24 cellular contexts compared by ENCODE assay signal in the genomic region with DNA sequence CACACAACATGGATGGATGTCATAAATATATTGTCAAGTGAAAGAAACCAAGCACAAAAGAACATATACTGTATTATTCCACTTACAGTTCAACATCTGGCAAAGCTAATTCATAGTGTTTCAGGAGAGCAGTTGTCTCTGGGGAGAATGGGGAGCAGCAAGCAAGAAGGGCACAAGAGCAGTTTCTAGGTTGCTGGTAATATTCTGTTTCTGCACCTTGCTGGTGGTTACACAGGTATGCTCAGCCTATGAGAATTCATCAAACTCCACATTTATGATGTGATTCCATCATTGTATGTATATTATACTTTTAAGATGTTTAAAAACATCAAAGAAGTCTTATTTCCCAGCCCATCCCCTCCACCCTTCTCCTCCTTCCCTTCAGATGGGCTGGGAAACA.
"Had no signal": no experiment of that assay in that cellular context is flagged by ENCODE, and none has a peak within 500 bp of the region (broad histone marks: within the 10 kb centered on the region; RNA-seq: fewer than 3 reads in every experiment).

No MANE protein-coding gene starts in this region.

- H3K4me1 Mint-ChIP-seq: mesothelial cell of epicardium; naive B cell; neural progenitor cell; stimulated activated naive B cell treated with anti-CD40 and anti-IgM and Interleukin-4, amounts not matched to agents 10 μg/mL and 1 μg/mL and 100 μg/mL, for 72 hours had no signal

- DNase-seq: dorsolateral prefrontal cortex; effector CD4-positive, alpha-beta T cell; foreskin fibroblast; gastrocnemius medialis; head of caudate nucleus; mesenchymal stem cell; mucosa of descending colon; naive B cell; right lobe of liver; small intestine; stimulated activated CD4-positive, alpha-beta T cell treated with anti-CD3 and anti-CD28 coated beads, Interleukin-15, amount 100 ng/mL, for 24 hours; stimulated activated CD4-positive, alpha-beta T cell treated with anti-CD3 and anti-CD28 coated beads, Interleukin-2, amount 100 ng/mL, for 48 hours; stimulated activated naive B cell treated with anti-CD40 and anti-IgM and Interleukin-4, amounts not matched to agents 10 μg/mL and 1 μg/mL and 100 μg/mL, for 72 hours; transverse colon; upper lobe of right lung; uterus had no signal

- H3K27me3 ChIP-seq: gastrocnemius medialis, neural progenitor cell, right lobe of liver, transverse colon, upper lobe of right lung, uterus had no signal

- ATAC-seq: esophagus mucosa; gastrocnemius medialis; mucosa of descending colon; stimulated activated naive B cell treated with anti-CD40 and anti-IgM and Interleukin-4, amounts not matched to agents 10 μg/mL and 1 μg/mL and 100 μg/mL, for 72 hours; upper lobe of right lung had no signal

- H3K4me3 Mint-ChIP-seq: mesothelial cell of epicardium; naive B cell; nephron; neural progenitor cell; stimulated activated naive B cell treated with anti-CD40 and anti-IgM and Interleukin-4, amounts not matched to agents 10 μg/mL and 1 μg/mL and 100 μg/mL, for 72 hours; stimulated activated naive CD8-positive, alpha-beta T cell treated with anti-CD3 and anti-CD28 coated beads, Interleukin-15, Interleukin-2, amounts not matched to agents 100 ng/mL and 50 ng/mL, for 24 hours had no signal

- H3K36me3 ChIP-seq: gastrocnemius medialis, neural progenitor cell, right lobe of liver, thoracic aorta, transverse colon, upper lobe of right lung, uterus had no signal

- H3K9me3 Mint-ChIP-seq: mesothelial cell of epicardium; nephron; neural progenitor cell; stimulated activated naive B cell treated with anti-CD40 and anti-IgM and Interleukin-4, amounts not matched to agents 10 μg/mL and 1 μg/mL and 100 μg/mL, for 72 hours; stimulated activated naive CD8-positive, alpha-beta T cell treated with anti-CD3 and anti-CD28 coated beads, Interleukin-15, Interleukin-2, amounts not matched to agents 100 ng/mL and 50 ng/mL, for 24 hours had no signal

- H3K27me3 Mint-ChIP-seq: progenitor cell of endocrine pancreas; stimulated activated naive B cell treated with anti-CD40 and anti-IgM and Interleukin-4, amounts not matched to agents 10 μg/mL and 1 μg/mL and 100 μg/mL, for 72 hours had no signal

- H3K4me1 ChIP-seq: gastrocnemius medialis, neural progenitor cell, parathyroid adenoma, right lobe of liver, transverse colon, upper lobe of right lung, uterus had no signal

- H2AFZ ChIP-seq: neural progenitor cell, parathyroid adenoma had no signal

- H3K9me3 ChIP-seq: gastrocnemius medialis, mucosa of descending colon, right lobe of liver, thoracic aorta, transverse colon, upper lobe of right lung, uterus had no signal

- H3K27ac ChIP-seq: dorsolateral prefrontal cortex, gastrocnemius medialis, neural progenitor cell, parathyroid adenoma, right lobe of liver, thoracic aorta, transverse colon, upper lobe of right lung, uterus had no signal

- H3K27ac Mint-ChIP-seq: mesothelial cell of epicardium; nephron; neural progenitor cell; progenitor cell of endocrine pancreas; stimulated activated naive B cell treated with anti-CD40 and anti-IgM and Interleukin-4, amounts not matched to agents 10 μg/mL and 1 μg/mL and 100 μg/mL, for 72 hours; stimulated activated naive CD8-positive, alpha-beta T cell treated with anti-CD3 and anti-CD28 coated beads, Interleukin-15, Interleukin-2, amounts not matched to agents 100 ng/mL and 50 ng/mL, for 24 hours had no signal

- H3K79me2 ChIP-seq: parathyroid adenoma had no signal

- H3K9ac ChIP-seq: neural progenitor cell, parathyroid adenoma had no signal

- H3K36me3 Mint-ChIP-seq: mesothelial cell of epicardium; naive B cell; neural progenitor cell; stimulated activated naive B cell treated with anti-CD40 and anti-IgM and Interleukin-4, amounts not matched to agents 10 μg/mL and 1 μg/mL and 100 μg/mL, for 72 hours had no signal

- H3K4me3 ChIP-seq: dorsolateral prefrontal cortex, gastrocnemius medialis, mucosa of descending colon, neural progenitor cell, right lobe of liver, thoracic aorta, transverse colon, upper lobe of right lung, uterus had no signal

- H3K4me2 ChIP-seq: neural progenitor cell had no signal
